8 cellular contexts compared by ENCODE assay signal in the genomic region with DNA sequence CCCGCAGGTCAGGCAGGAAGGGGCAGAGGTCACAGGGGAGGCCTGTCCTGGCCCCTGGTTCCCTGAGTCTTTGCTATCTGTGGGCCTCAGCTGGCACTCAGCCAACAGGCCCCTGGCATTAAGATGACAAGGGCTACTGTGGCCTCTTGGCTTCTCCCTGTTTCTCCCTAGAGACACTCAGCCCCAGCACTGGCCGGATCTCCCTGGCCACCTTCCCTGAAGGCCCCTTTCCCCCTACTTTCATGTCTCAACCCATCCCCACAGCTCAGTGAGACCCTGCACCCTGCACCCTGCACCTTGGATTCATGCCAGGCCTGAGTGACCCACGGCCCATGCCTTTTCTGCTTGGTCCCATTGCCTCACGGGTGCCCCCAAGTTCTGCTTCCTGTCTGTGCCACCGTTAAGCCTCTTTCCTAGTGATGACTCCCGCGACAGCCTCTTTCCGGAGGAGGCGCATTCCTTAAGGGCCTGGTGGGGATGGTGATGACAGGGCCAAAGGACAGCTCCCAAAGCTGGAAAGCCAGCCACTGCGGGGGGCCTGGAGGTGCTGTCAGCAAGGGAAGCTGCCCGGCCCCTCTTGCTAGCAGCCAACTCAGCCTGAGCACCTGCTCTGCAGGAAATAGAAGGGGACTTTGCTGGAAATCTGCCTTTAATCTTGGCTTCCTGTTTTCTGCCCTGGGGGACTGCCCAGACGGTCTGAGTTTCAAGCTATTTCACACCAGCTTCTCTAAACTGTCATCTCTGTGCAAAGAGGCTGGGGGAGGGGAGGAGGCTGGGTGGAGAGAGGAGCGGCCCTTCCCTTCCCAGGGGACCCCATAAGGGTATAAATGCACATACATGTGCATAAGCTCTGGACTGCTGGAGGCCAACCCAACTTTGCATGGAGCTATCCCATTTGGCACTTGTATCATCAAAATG. TPM values are rescaled to one million over a fixed set of nuclear protein-coding genes. Genes with fewer than 3 reads are reported as not detected.
A peak's percentile ranks its signal among the peaks of the same experiment; 100 is the strongest.
DNase-seq lines count a peak whose midpoint lies in the region; ATAC-seq and TF ChIP-seq lines count a peak whose summit lies in the region.

No MANE protein-coding gene starts in this region.

- H3K4me2 ChIP-seq in GM23338, result no peak overlapping the region

- intact Hi-C loops in mucosa of descending colon (cut with DNase I, micrococcal nuclease) (loop anchor here in 1 of 2 donors (5.0 kb wide), 1 partner anchor 170 kb away; no protein-coding TSS in a partner anchor), testis (cut with DNase I; ENCODE audit: low total_unique reads) (no loop called here), Caco-2 (cut with micrococcal nuclease; ENCODE audit: unreplicated experiment) (no loop called here)

- POLR2A ChIA-PET in activated naive CD8-positive, alpha-beta T cell treated with anti-CD3 and anti-CD28 coated beads, Interleukin-2, amount 10 ng/mL, durations not matched to agents 7 days and 5 days (lab: Charles Lee), result interaction anchor here (0.6 to 21.9 kb wide), 12 partner anchors 16 to 162 kb away, joined by 3 to 709 read pairs (median 4); a partner anchor contains a TSS
- POLR2A ChIA-PET in Caco-2 (lab: Charles Lee), result interaction anchor here (0.7 kb wide), 1 partner anchor 160 kb away, joined by 3 read pairs; no protein-coding TSS in a partner anchor

- H3K9me3 Mint-ChIP-seq in GM23338 (no peaks in the 10 kb centered on the region), Caco-2 (ENCODE audit: unreplicated experiment) (no peaks in the 10 kb centered on the region)
- H3K9me3 Mint-ChIP-seq in activated naive CD8-positive, alpha-beta T cell treated with anti-CD3 and anti-CD28 coated beads, Interleukin-2, amount 10 ng/mL, durations not matched to agents 7 days and 5 days, result no peaks in the 10 kb centered on the region

- H3K4me3 ChIP-seq in GM23338, result no peak overlapping the region
- H3K4me3 ChIP-seq in RWPE2 (ENCODE audit: severe bottlenecking), result no peak overlapping the region
- H3K4me3 ChIP-seq in mucosa of descending colon, result no peak overlapping the region
- H3K4me3 ChIP-seq in testis, result no peak overlapping the region
- H3K4me3 ChIP-seq in Caco-2 (ENCODE audit: low read depth, low read length), result no peak overlapping the region

- no peaks in the 10 kb centered on the region for H3F3A ChIP-seq in GM23338 (replicated peaks; ENCODE audit: low read depth)

- peaks cover 14% of the 10 kb centered on the region; the same call in 1 of the 2 replicates for H3K4me1 ChIP-seq in GM23338 (ENCODE audit: insufficient read depth)
- peaks cover 9% of the 10 kb centered on the region for H3K4me1 ChIP-seq in RWPE2 (ENCODE audit: insufficient read depth, poor library complexity, severe bottlenecking)
- H3K4me1 ChIP-seq in mucosa of descending colon (ENCODE audit: low read depth), result peaks cover 53% of the 10 kb centered on the region
- H3K4me1 ChIP-seq in testis, result peaks cover 31% of the 10 kb centered on the region
- H3K4me1 ChIP-seq in Caco-2, result peaks cover 22% of the 10 kb centered on the region

- no peaks in the 10 kb centered on the region for H4K20me1 ChIP-seq in GM23338 (replicated peaks; ENCODE audit: insufficient read depth)

- H3K9me2 ChIP-seq in GM23338 (ENCODE audit: insufficient read depth), result no peaks in the 10 kb centered on the region

- H3K4me1 Mint-ChIP-seq in GM23338 (peaks cover 45% of the 10 kb centered on the region), Caco-2 (ENCODE audit: low read depth, unreplicated experiment) (peaks cover 31% of the 10 kb centered on the region)
- peaks cover 61% of the 10 kb centered on the region for H3K4me1 Mint-ChIP-seq in activated naive CD8-positive, alpha-beta T cell treated with anti-CD3 and anti-CD28 coated beads, Interleukin-2, amount 10 ng/mL, durations not matched to agents 7 days and 5 days

- TF ChIP-seq CTCF in GM23338 (conservative IDR thresholded peaks at IDR 0.05; ENCODE audit: low read depth in 2 of 2) (no peak), RWPE2 (IDR thresholded peaks at IDR 0.05; ENCODE audit: poor library complexity, severe bottlenecking) (no peak), mucosa of descending colon (IDR thresholded peaks at IDR 0.05) (no peak), testis (IDR thresholded peaks at IDR 0.05) (no peak), Caco-2 (IDR thresholded peaks at IDR 0.05; ENCODE audit: insufficient read depth in 1 of 2, low read depth in 1 of 2, low read length in 1 of 2, severe bottlenecking in 1 of 2, unreplicated experiment in 1 of 2) (no peak)

- peak; percentile 11; the same call in 2 of the 3 replicates for ATAC-seq in GM23338
- no peak for ATAC-seq in RWPE2 (ENCODE audit: low read depth)
- ATAC-seq in activated naive CD8-positive, alpha-beta T cell treated with anti-CD3 and anti-CD28 coated beads, Interleukin-2, amount 10 ng/mL, durations not matched to agents 7 days and 5 days (ENCODE audit: low read depth), result peak; percentile 40
- peak; percentile 21 for ATAC-seq in mucosa of descending colon

- no peaks in the 10 kb centered on the region for H3K36me3 ChIP-seq in GM23338 (ENCODE audit: insufficient read depth)
- no peaks in the 10 kb centered on the region for H3K36me3 ChIP-seq in RWPE2 (ENCODE audit: low read depth)
- no peaks in the 10 kb centered on the region for H3K36me3 ChIP-seq in mucosa of descending colon (ENCODE audit: low read depth)
- H3K36me3 ChIP-seq in testis (ENCODE audit: low read depth, missing control alignments), result no peaks in the 10 kb centered on the region
- H3K36me3 ChIP-seq in Caco-2 (ENCODE audit: control insufficient read depth, insufficient read depth, low read length), result no peaks in the 10 kb centered on the region

- H3K27ac Mint-ChIP-seq in GM23338 (no peak overlapping the region), Caco-2 (ENCODE audit: unreplicated experiment) (no peak overlapping the region)
- peak overlapping the region; percentile 99 for H3K27ac Mint-ChIP-seq in activated naive CD8-positive, alpha-beta T cell treated with anti-CD3 and anti-CD28 coated beads, Interleukin-2, amount 10 ng/mL, durations not matched to agents 7 days and 5 days

- TF ChIP-seq POLR2A in testis (IDR thresholded peaks at IDR 0.05), result no peak

- H3K9me3 ChIP-seq in RWPE2 (ENCODE audit: severe bottlenecking) (no peaks in the 10 kb centered on the region), mucosa of descending colon (no peaks in the 10 kb centered on the region), testis (no peaks in the 10 kb centered on the region), Caco-2 (no peaks in the 10 kb centered on the region)

- 49 to 56% methylated on average over 13 of the region's 13 CpGs for WGBS in testis, 2 donors

- no TSS peak for BruUV-seq in Caco-2 (replicated peaks; lab: Mats Ljungman, UMichigan)

- no peaks in the 10 kb centered on the region for H3K79me2 ChIP-seq in GM23338 (replicated peaks; ENCODE audit: insufficient read depth)

- H3K4me3 Mint-ChIP-seq in GM23338, result no peak overlapping the region
- H3K4me3 Mint-ChIP-seq in activated naive CD8-positive, alpha-beta T cell treated with anti-CD3 and anti-CD28 coated beads, Interleukin-2, amount 10 ng/mL, durations not matched to agents 7 days and 5 days, result peak overlapping the region; percentile 78
- H3K4me3 Mint-ChIP-seq in Caco-2 (ENCODE audit: unreplicated experiment), result no peak overlapping the region

- H2AFZ ChIP-seq in GM23338, result no peak overlapping the region

- peaks cover 19% of the 10 kb centered on the region for H3K27me3 ChIP-seq in GM23338 (ENCODE audit: insufficient read depth)
- H3K27me3 ChIP-seq in RWPE2 (ENCODE audit: insufficient read depth, poor library complexity, severe bottlenecking), result no peaks in the 10 kb centered on the region
- no peaks in the 10 kb centered on the region for H3K27me3 ChIP-seq in testis
- no peaks in the 10 kb centered on the region for H3K27me3 ChIP-seq in Caco-2 (replicated peaks; ENCODE audit: control insufficient read depth, insufficient read depth, low read length)

- peak; percentile 44 for DNase-seq in EL
- DNase-seq in GM23338 (ENCODE audit: low spot score), result peak; percentile 69
- peak; percentile 66 for DNase-seq in RWPE2 (ENCODE audit: low spot score)
- peak; percentile 63 for DNase-seq in activated naive CD8-positive, alpha-beta T cell treated with anti-CD3 and anti-CD28 coated beads, Interleukin-2, amount 10 ng/mL, durations not matched to agents 7 days and 5 days
- DNase-seq in mucosa of descending colon, result peak in 2 of 3 donors; percentile 54 to 74
- no peak for DNase-seq in testis
- no peak for DNase-seq in Caco-2
- no peak for DNase-seq in AG08395 (ENCODE audit: low spot score)

- H3K27ac ChIP-seq in GM23338 (ENCODE audit: low read depth) (no peak overlapping the region), RWPE2 (ENCODE audit: poor library complexity, severe bottlenecking) (no peak overlapping the region), testis (peak overlapping the region in 1 of 2 donors; percentile 24)

- CTCF ChIA-PET in Caco-2 (lab: Charles Lee), result interaction anchor here (1.0 to 1.7 kb wide), 3 partner anchors 9 to 145 kb away, joined by 3 to 8 read pairs (median 4); no protein-coding TSS in a partner anchor

- H3K36me3 Mint-ChIP-seq in GM23338 (ENCODE audit: low read depth) (no peaks in the 10 kb centered on the region), Caco-2 (ENCODE audit: insufficient read depth, unreplicated experiment) (peaks cover 5% of the 10 kb centered on the region)
- peaks cover 2% of the 10 kb centered on the region for H3K36me3 Mint-ChIP-seq in activated naive CD8-positive, alpha-beta T cell treated with anti-CD3 and anti-CD28 coated beads, Interleukin-2, amount 10 ng/mL, durations not matched to agents 7 days and 5 days

- H3K27me3 Mint-ChIP-seq in GM23338 (ENCODE audit: insufficient read depth, low read depth, poor library complexity) (peaks cover 27% of the 10 kb centered on the region), Caco-2 (ENCODE audit: insufficient read depth, unreplicated experiment) (no peaks in the 10 kb centered on the region)
- H3K27me3 Mint-ChIP-seq in activated naive CD8-positive, alpha-beta T cell treated with anti-CD3 and anti-CD28 coated beads, Interleukin-2, amount 10 ng/mL, durations not matched to agents 7 days and 5 days, result no peaks in the 10 kb centered on the region

RNA-seq across cellular contexts. Expression of a gene that starts 4.8 kb away (rescaled TPM):
- total RNA-seq in GM23338 (2014; rRNA removed; shearing (Covaris generic)), result 27.5 and 29.9 TPM in 2 replicates
- polyA plus RNA-seq in GM23338 (2016; fragmentation: Nextera tagmentation; extraction: Ambion mirVana) (13.6 and 16.5 TPM in 2 replicates), testis (ENCODE audit: insufficient read depth, low read depth, low replicate concordance) (45.6 TPM)
- 100 to 1,000 TPM; 269 to 281 TPM for total RNA-seq in activated naive CD8-positive, alpha-beta T cell treated with anti-CD3 and anti-CD28 coated beads, Interleukin-2, amount 10 ng/mL, durations not matched to agents 7 days and 5 days
- total RNA-seq in mucosa of descending colon (100 to 1,000 TPM in 1 of 3 donors, 10 to 100 TPM in 2; 66.2 to 103 (median 90.5) TPM), testis (10 to 100 TPM; 41.5 to 43.1 TPM), Caco-2 (2022) (62.7 and 62.8 TPM in 2 replicates)

RNA-seq across cellular contexts. Expression of a gene that starts 28.5 kb away (rescaled TPM):
- not detected in 2 replicates for total RNA-seq in GM23338 (2014; rRNA removed; shearing (Covaris generic))
- not detected in 2 replicates for polyA plus RNA-seq in GM23338 (2016; fragmentation: Nextera tagmentation; extraction: Ambion mirVana)
- not detected for total RNA-seq in activated naive CD8-positive, alpha-beta T cell treated with anti-CD3 and anti-CD28 coated beads, Interleukin-2, amount 10 ng/mL, durations not matched to agents 7 days and 5 days
- total RNA-seq in mucosa of descending colon, result not detected
- under 1 TPM; 0.12 to 0.31 TPM for total RNA-seq in testis
- polyA plus RNA-seq in testis (ENCODE audit: insufficient read depth, low read depth, low replicate concordance), result not detected
- total RNA-seq in Caco-2 (2022), result not detected in 2 replicates

RNA-seq across cellular contexts. Expression of a gene that starts 35.5 kb away (rescaled TPM):
- not detected in 2 replicates for total RNA-seq in GM23338 (2014; rRNA removed; shearing (Covaris generic))
- polyA plus RNA-seq in GM23338 (2016; fragmentation: Nextera tagmentation; extraction: Ambion mirVana) (not detected in 2 replicates), testis (ENCODE audit: insufficient read depth, low read depth, low replicate concordance) (2.2 TPM)
- under 1 TPM; 0.36 to 0.37 TPM for total RNA-seq in activated naive CD8-positive, alpha-beta T cell treated with anti-CD3 and anti-CD28 coated beads, Interleukin-2, amount 10 ng/mL, durations not matched to agents 7 days and 5 days
- total RNA-seq in mucosa of descending colon (under 1 TPM; 0.32 to 0.60 (median 0.55) TPM), testis (1 to 10 TPM; 4.3 to 4.6 TPM), Caco-2 (2022) (not detected in 2 replicates)

RNA-seq across cellular contexts. Expression of a gene that starts 49.3 kb away (rescaled TPM):
- 0.62 and 0.66 TPM in 2 replicates for total RNA-seq in GM23338 (2014; rRNA removed; shearing (Covaris generic))
- polyA plus RNA-seq in GM23338 (2016; fragmentation: Nextera tagmentation; extraction: Ambion mirVana) (0.21 TPM in 1 of 2 replicates, not detected in the other), testis (ENCODE audit: insufficient read depth, low read depth, low replicate concordance) (3.6 TPM)
- total RNA-seq in activated naive CD8-positive, alpha-beta T cell treated with anti-CD3 and anti-CD28 coated beads, Interleukin-2, amount 10 ng/mL, durations not matched to agents 7 days and 5 days, result under 1 TPM; 0.17 to 0.28 TPM
- total RNA-seq in mucosa of descending colon (under 1 TPM in 2 of 3 donors, not detected in 1; 0.16 to 0.19 TPM), testis (1 to 10 TPM; 3.7 to 5.7 TPM), Caco-2 (2022) (not detected in 2 replicates)

RNA-seq across cellular contexts. Expression of a gene that starts 51.8 kb away (rescaled TPM):
- 0.50 and 1.4 TPM in 2 replicates for total RNA-seq in GM23338 (2014; rRNA removed; shearing (Covaris generic))
- polyA plus RNA-seq in GM23338 (2016; fragmentation: Nextera tagmentation; extraction: Ambion mirVana) (0.16 and 0.21 TPM in 2 replicates), testis (ENCODE audit: insufficient read depth, low read depth, low replicate concordance) (5.6 TPM)
- total RNA-seq in activated naive CD8-positive, alpha-beta T cell treated with anti-CD3 and anti-CD28 coated beads, Interleukin-2, amount 10 ng/mL, durations not matched to agents 7 days and 5 days, result 10 to 100 TPM; 12.0 to 12.4 TPM
- total RNA-seq in mucosa of descending colon (under 1 TPM in 2 of 3 donors, not detected in 1; 0.13 to 0.27 TPM), testis (under 1 TPM; 0.19 to 0.31 TPM), Caco-2 (2022) (55.5 and 73.8 TPM in 2 replicates)

Comparison
In these comparisons a context has a peak if more than half of its experiments do, and no peak if none do; other contexts are left out.
1. DNase-seq: peak in EL (single experiment), GM23338 (single experiment), RWPE2 (single experiment), activated naive CD8-positive, alpha-beta T cell treated with anti-CD3 and anti-CD28 coated beads, Interleukin-2, amount 10 ng/mL, durations not matched to agents 7 days and 5 days (single experiment) and mucosa of descending colon (2 of 3); none in testis (single experiment), Caco-2 (0 of 2) and AG08395 (single experiment).